In genomic region chr20:35992713-35993335, GRCh38 we compare ENCODE assay signal across 8 cellular contexts. TPM values are rescaled to one million over a fixed set of nuclear protein-coding genes. Genes with fewer than 3 reads are reported as not detected.
DNase-seq lines count a peak whose midpoint lies in the region; ATAC-seq, FAIRE-seq and TF ChIP-seq lines count a peak whose summit lies in the region.

No MANE protein-coding gene starts in this region.

- ATAC-seq in WTC11: peak; percentile 63
- ATAC-seq in left colon: peak; percentile 81
- ATAC-seq in GM21529 (IDR thresholded peaks at IDR 0.05; ENCODE audit: unreplicated experiment): no peak

- intact Hi-C loops in left colon (cut with DNase I, micrococcal nuclease): loop anchor here in 1 of 2 donors (10.0 kb wide), 1 partner anchor 142 kb away; no protein-coding TSS in a partner anchor

- FAIRE-seq in GM19239 (lab: Jason Lieb, UNC): peak; percentile 61

- H3K36me3 Mint-ChIP-seq in WTC11 (no peaks in the 10 kb centered on the region), chondrocyte (ENCODE audit: low read depth) (no peaks in the 10 kb centered on the region)

- H3K27me3 Mint-ChIP-seq in WTC11 (ENCODE audit: low read depth) (no peaks in the 10 kb centered on the region), chondrocyte (ENCODE audit: low read depth) (peaks cover 9% of the 10 kb centered on the region)

- no peak overlapping the region for H3K4me3 Mint-ChIP-seq in WTC11
- peak overlapping the region; percentile 29 for H3K4me3 Mint-ChIP-seq in chondrocyte (ENCODE audit: unreplicated experiment)

- H3K4me1 Mint-ChIP-seq in WTC11 (peaks cover 10% of the 10 kb centered on the region), chondrocyte (ENCODE audit: low read depth) (peaks cover 16% of the 10 kb centered on the region)

- no peak overlapping the region for H3K27ac ChIP-seq in AG04450 (ENCODE audit: low read depth, low read length)

- CTCF ChIA-PET in AG04450 (lab: Charles Lee) (interaction anchor here (0.6 to 11.2 kb wide), 54 partner anchors 10 to 1164 kb away, joined by 3 to 583 read pairs (median 5); partner anchors contain the start of genes CNBD2 and SCAND1), WTC11 (lab: Charles Lee) (interaction anchor here (0.5 to 6.1 kb wide), 77 partner anchors 10 to 501 kb away, joined by 3 to 366 read pairs (median 6); partner anchors contain the start of genes AAR2, CNBD2, SCAND1 and SPAG4)

- no peak overlapping the region for H3K4me3 ChIP-seq in AG04450 (ENCODE audit: low read depth, low read length)

- H3K9me3 Mint-ChIP-seq in WTC11 (no peaks in the 10 kb centered on the region), chondrocyte (ENCODE audit: low read depth) (no peaks in the 10 kb centered on the region)

- H3K27ac Mint-ChIP-seq in WTC11 (no peak overlapping the region), chondrocyte (ENCODE audit: unreplicated experiment) (no peak overlapping the region)

- POLR2A ChIA-PET in AG04450 (lab: Yijun Ruan, JAX): interaction anchor here (0.6 to 1.7 kb wide), 5 partner anchors 31 to 637 kb away, joined by 3 to 10 read pairs (median 4); no protein-coding TSS in a partner anchor
- POLR2A ChIA-PET in WTC11 (lab: Charles Lee): interaction anchor here (0.6 to 2.4 kb wide), 4 partner anchors 39 to 1563 kb away, joined by 3 to 14 read pairs (median 4); partner anchors contain the start of gene SCAND1

- H3K27me3 ChIP-seq in AG04450 (ENCODE audit: control insufficient read depth, insufficient read depth, low read length): peaks cover 5% of the 10 kb centered on the region

- DNase-seq in AG04450 (ENCODE audit: low read depth, low spot score): no peak
- peak; percentile 79 for DNase-seq in GM19239 (ENCODE audit: insufficient read length, low spot score)
- DNase-seq in NCI-H2227 (lab: John Stamatoyannopoulos, UW; ENCODE audit: unreplicated experiment): peak; percentile 85
- peak; percentile 23 for DNase-seq in WTC11 (ENCODE audit: low spot score)
- DNase-seq in chondrocyte (ENCODE audit: low spot score): no peak
- peak in 1 of 2 donors; percentile 9 for DNase-seq in left colon
- DNase-seq in stimulated activated CD4-positive, alpha-beta T cell treated with anti-CD3 and anti-CD28 coated beads, TNF-alpha, amount 100 ng/mL, for 1 hour (ENCODE audit: low read depth in 3 of 3, low spot score in 1 of 3): peak in 2 of 3 donors; percentile 3 to 5

- H3K9me3 ChIP-seq in AG04450 (ENCODE audit: control insufficient read depth, insufficient read depth, low read length): no peaks in the 10 kb centered on the region

- TF ChIP-seq CTCF in AG04450 (IDR thresholded peaks at IDR 0.05; ENCODE audit: low read depth, low read length): peak; percentile 86
- peak; percentile 83 for TF ChIP-seq CTCF in WTC11 (IDR thresholded peaks at IDR 0.05)
- TF ChIP-seq CTCF in chondrocyte (IDR thresholded peaks at IDR 0.05): peak; percentile 86

TF ChIP-seq in WTC11, 78 proteins besides CTCF, POLR2A, EP300 and RAD21:
- TF ChIP-seq, protein P1, sequence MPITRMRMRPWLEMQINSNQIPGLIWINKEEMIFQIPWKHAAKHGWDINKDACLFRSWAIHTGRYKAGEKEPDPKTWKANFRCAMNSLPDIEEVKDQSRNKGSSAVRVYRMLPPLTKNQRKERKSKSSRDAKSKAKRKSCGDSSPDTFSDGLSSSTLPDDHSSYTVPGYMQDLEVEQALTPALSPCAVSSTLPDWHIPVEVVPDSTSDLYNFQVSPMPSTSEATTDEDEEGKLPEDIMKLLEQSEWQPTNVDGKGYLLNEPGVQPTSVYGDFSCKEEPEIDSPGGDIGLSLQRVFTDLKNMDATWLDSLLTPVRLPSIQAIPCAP (CRISPR knock-in tag; IDR thresholded peaks at IDR 0.05): no peak
- TF ChIP-seq ZNF423 (CRISPR knock-in tag; IDR thresholded peaks at IDR 0.05): peak; percentile 69
- no peak for TF ChIP-seq HMGXB4 (CRISPR knock-in tag; IDR thresholded peaks at IDR 0.05)
- TF ChIP-seq TCF7 (CRISPR knock-in tag; IDR thresholded peaks at IDR 0.05; ENCODE audit: low read depth): no peak

RNA-seq across cellular contexts. Expression of gene CNBD2, which starts 24.4 kb away (rescaled TPM):
- polyA plus RNA-seq in AG04450 (2011; rRNA removed): 1.8 and 2.0 TPM in 2 replicates
- 0.51 and 0.74 TPM in 2 replicates for polyA minus RNA-seq in AG04450 (2011; rRNA and poly(A)+ RNA removed)
- total RNA-seq in WTC11 (2021): 2.2 to 3.8 TPM (median 2.9 TPM) in 3 replicates
- total RNA-seq in chondrocyte: 1.6 to 4.8 TPM (median 3.3 TPM) in 3 replicates
- total RNA-seq in left colon: 1 to 10 TPM; 3.7 to 4.4 TPM

RNA-seq across cellular contexts. Expression of gene SCAND1, which starts 38.5 kb away (rescaled TPM):
- polyA plus RNA-seq in AG04450 (2011; rRNA removed): 7.4 and 11.1 TPM in 2 replicates
- 2.5 and 3.0 TPM in 2 replicates for polyA minus RNA-seq in AG04450 (2011; rRNA and poly(A)+ RNA removed)
- total RNA-seq in WTC11 (2021) (94.2 to 103 TPM (median 94.6 TPM) in 3 replicates), chondrocyte (54.4 to 58.1 TPM (median 54.5 TPM) in 3 replicates), left colon (10 to 100 TPM; 88.7 to 92.7 TPM)

Comparison
In these comparisons a context has a peak if more than half of its experiments do, and no peak if none do; other contexts are left out.
1. DNase-seq: peak in GM19239 (single experiment), NCI-H2227 (single experiment), WTC11 (single experiment) and stimulated activated CD4-positive, alpha-beta T cell treated with anti-CD3 and anti-CD28 coated beads, TNF-alpha, amount 100 ng/mL, for 1 hour (2 of 3); none in AG04450 (single experiment) and chondrocyte (single experiment).
2. Peak in every context shown above with its lines, with median percentiles within 50 percentile points of each other: CTCF ChIP-seq.